8 cellular contexts compared by ENCODE assay signal in genomic region chr11:2988361-2988762, GRCh38. TPM values are rescaled to one million over a fixed set of nuclear protein-coding genes. Genes with fewer than 3 reads are reported as not detected.
A peak's percentile ranks its signal among the peaks of the same experiment; 100 is the strongest.
DNase-seq lines count a peak whose midpoint lies in the region; ATAC-seq and TF ChIP-seq lines count a peak whose summit lies in the region.

No MANE protein-coding gene starts in this region.

- H3K9me3 ChIP-seq in T-helper 17 cell (ENCODE audit: control insufficient read depth, low read length, poor library complexity, severe bottlenecking) (no peaks in the 10 kb centered on the region), gastrocnemius medialis (no peaks in the 10 kb centered on the region)

- no peak for TF ChIP-seq POLR2A in gastrocnemius medialis (IDR thresholded peaks at IDR 0.05)

- ATAC-seq in T-helper 17 cell: peak; percentile 2
- no peak for ATAC-seq in gastrocnemius medialis
- ATAC-seq in GM21737 (IDR thresholded peaks at IDR 0.05; ENCODE audit: unreplicated experiment): no peak
- no peak for ATAC-seq in GM21529 (IDR thresholded peaks at IDR 0.05; ENCODE audit: unreplicated experiment)
- ATAC-seq in HG02759 (IDR thresholded peaks at IDR 0.05; ENCODE audit: unreplicated experiment): no peak

- H3K4me1 Mint-ChIP-seq in T-helper 17 cell: peaks cover 46% of the 10 kb centered on the region

- H3K27me3 ChIP-seq in gastrocnemius medialis: no peaks in the 10 kb centered on the region

- CTCF ChIA-PET in HEK293T (lab: Yijun Ruan, JAX): no interaction called here

- no peaks in the 10 kb centered on the region for H3K27me3 Mint-ChIP-seq in T-helper 17 cell

- peaks cover 10% of the 10 kb centered on the region for H3K36me3 Mint-ChIP-seq in T-helper 17 cell (ENCODE audit: low read depth)

- POLR2A ChIA-PET in HEK293T (lab: Yijun Ruan, JAX): interaction anchor here (5.2 kb wide), 1 partner anchor 7 kb away, joined by 44 read pairs; no protein-coding TSS in a partner anchor

- intact Hi-C loops in gastrocnemius medialis (cut with DNase I; ENCODE audit: low total_unique reads): no loop called here

- TF ChIP-seq CTCF in HFF-Myc (IDR thresholded peaks at IDR 0.05; ENCODE audit: low read depth, low read length, missing control alignments) (no peak), epithelial cell of esophagus (IDR thresholded peaks at IDR 0.05; ENCODE audit: insufficient read depth, low read depth, low read length, missing control alignments) (no peak), gastrocnemius medialis (IDR thresholded peaks at IDR 0.05 in 4 of 5, conservative IDR thresholded peaks at IDR 0.05 in 1 of 5) (no peak)

- peak overlapping the region; percentile 99 for H3K4me3 Mint-ChIP-seq in T-helper 17 cell

- in situ Hi-C loops in gastrocnemius medialis (cut with MboI; ENCODE audit: low sequenced_read_pairs in 4 of 4): no loop called here

- no peak for DNase-seq in HFF-Myc (ENCODE audit: extremely low read depth, low read depth)
- no peak for DNase-seq in T-helper 17 cell
- no peak for DNase-seq in epithelial cell of esophagus (ENCODE audit: low read depth)
- DNase-seq in gastrocnemius medialis: no peak
- no peak for DNase-seq in HEK293T (ENCODE audit: extremely low spot score)

- H3K4me3 ChIP-seq in HFF-Myc (replicated peaks; ENCODE audit: low read depth, low read length) (peak overlapping the region; percentile 90; the same call in 1 of the 2 replicates), epithelial cell of esophagus (ENCODE audit: low read length) (peak overlapping the region; percentile 79), gastrocnemius medialis (no peak overlapping the region)

- no peaks in the 10 kb centered on the region for H3K36me3 ChIP-seq in gastrocnemius medialis

- H3K27ac ChIP-seq in gastrocnemius medialis: peak overlapping the region in 3 of 4 donors; percentile 24 to 96 (median 28)

- peak overlapping the region; percentile 99 for H3K27ac Mint-ChIP-seq in T-helper 17 cell

- peaks cover 42 to 56% of the 10 kb centered on the region in 2 donors for H3K4me1 ChIP-seq in gastrocnemius medialis

TF ChIP-seq in HEK293T, 16 proteins besides CTCF, POLR2A, EP300 and RAD21:
- TF ChIP-seq CTBP1 (IDR thresholded peaks at IDR 0.05; ENCODE audit: borderline replicate concordance) (no peak), SUZ12 (IDR thresholded peaks at IDR 0.05) (no peak), FOXM1 (IDR thresholded peaks at IDR 0.05; ENCODE audit: borderline replicate concordance) (no peak), HDGF (IDR thresholded peaks at IDR 0.05; ENCODE audit: borderline replicate concordance) (no peak), FOXK2 (IDR thresholded peaks at IDR 0.05) (no peak), FOXA1 (IDR thresholded peaks at IDR 0.05) (no peak), LEF1 (IDR thresholded peaks at IDR 0.05; ENCODE audit: borderline replicate concordance) (no peak), TARDBP (IDR thresholded peaks at IDR 0.05) (no peak), BHLHE40 (IDR thresholded peaks at IDR 0.05; ENCODE audit: borderline replicate concordance) (no peak)

RNA-seq across cellular contexts. Expression of gene NAP1L4, which starts 3.8 kb away (rescaled TPM):
- total RNA-seq in T-helper 17 cell (100 to 1,000 TPM; 229 to 275 TPM), gastrocnemius medialis (100 to 1,000 TPM in 3 of 4 donors, 10 to 100 TPM in 1; 86.4 to 123 (median 111) TPM)

RNA-seq across cellular contexts. Expression of gene PHLDA2, which starts 59.1 kb away (rescaled TPM):
- total RNA-seq in T-helper 17 cell (1 to 10 TPM in 1 of 2 donors, under 1 TPM in 1; 0.96 to 2.8 TPM), gastrocnemius medialis (1 to 10 TPM in 1 of 4 donors, not detected in 3; 1.4 TPM)

Comparison
In these comparisons a context has a peak if more than half of its experiments do, and no peak if none do; other contexts are left out.
1. H3K4me3 ChIP-seq: peak in HFF-Myc (single experiment) and epithelial cell of esophagus (single experiment); none in gastrocnemius medialis (0 of 4).